ENCODE assay signal across 29 cellular contexts in the genomic region with DNA sequence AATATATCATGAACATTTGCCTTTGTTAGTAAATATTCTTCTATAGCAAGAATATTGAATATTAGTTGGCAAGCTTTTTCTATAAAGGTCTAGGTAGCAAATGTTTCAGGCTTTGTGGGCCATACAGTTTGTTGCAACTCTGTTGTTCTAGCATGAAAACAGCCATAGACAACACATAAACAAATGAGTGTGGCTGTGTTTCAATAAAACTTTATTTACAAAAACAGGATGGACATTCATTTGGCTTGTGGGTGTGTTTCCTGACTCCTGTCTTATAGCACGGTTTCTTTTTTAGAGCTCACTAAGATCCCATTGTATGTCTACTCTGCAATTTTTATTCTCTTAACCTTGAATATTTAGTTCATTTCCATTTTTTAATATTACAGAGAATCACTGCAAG.
"Had no signal": no experiment of that assay in that cellular context is flagged by ENCODE, and none has a peak within 500 bp of the region (broad histone marks: within the 10 kb centered on the region; RNA-seq: fewer than 3 reads in every experiment).

No MANE protein-coding gene starts in this region.

- H3K27me3 ChIP-seq: brain microvascular endothelial cell, esophagus muscularis mucosa, foreskin keratinocyte had no signal

- FAIRE-seq: astrocyte, bronchial epithelial cell had no signal

- H3K9me3 ChIP-seq: esophagus muscularis mucosa, gastrocnemius medialis, heart right ventricle had no signal

- H3K4me1 ChIP-seq: gastrocnemius medialis had no signal

- ATAC-seq: activated CD4-positive, CD25-positive, alpha-beta regulatory T cell treated with anti-CD3 and anti-CD28 coated beads, Interleukin-2, amount 50 U/mL, for 24 hours; activated CD8-positive, alpha-beta T cell treated with anti-CD3 and anti-CD28 coated beads for 36 hours; activated T-cell treated with anti-CD3 and anti-CD28 coated beads, Interleukin-2, amount 50 U/mL, for 4 hours; activated T-helper 17 cell treated with anti-CD3 and anti-CD28 coated beads, Interleukin-2, amount 50 U/mL, for 72 hours; effector memory CD8-positive, alpha-beta T cell; foreskin keratinocyte; gastrocnemius medialis; heart right ventricle had no signal

- H3K27ac ChIP-seq: brain microvascular endothelial cell, esophagus muscularis mucosa, foreskin keratinocyte, gastrocnemius medialis, heart right ventricle, WERI-Rb-1 had no signal

- DNase-seq: activated B cell treated with CpG ODN at 0.5 μM for 24 hours; activated CD4-positive, alpha-beta T cell treated with anti-CD3 and anti-CD28 coated beads for 48 hours; activated CD4-positive, alpha-beta T cell treated with anti-CD3 and anti-CD28 coated beads, Interleukin-2, amount 50 U/mL, for 1 hour; activated CD4-positive, alpha-beta T cell treated with anti-CD3 and anti-CD28 coated beads, Interleukin-2, amount 50 U/mL, for 48 hours; activated CD8-positive, alpha-beta memory T cell treated with anti-CD3 and anti-CD28 coated beads for 24 hours; activated CD8-positive, alpha-beta T cell treated with anti-CD3 and anti-CD28 coated beads for 36 hours; activated effector memory CD4-positive, alpha-beta T cell treated with Interleukin-2 at 50 U/mL for 16 hours; activated gamma-delta T cell treated with Interleukin-2 at 50 U/mL for 16 hours; activated naive CD4-positive, alpha-beta T cell treated with anti-CD3 and anti-CD28 coated beads, Interleukin-2, amount 50 U/mL, for 16 hours; activated naive CD4-positive, alpha-beta T cell treated with Interleukin-2 at 50 U/mL for 16 hours; activated T-cell treated with anti-CD3 and anti-CD28 coated beads, Interleukin-2, amount 50 U/mL, for 4 hours; amniotic stem cell; anterior cingulate cortex; brain microvascular endothelial cell; cortex of kidney; dermis blood vessel endothelial cell; effector CD4-positive, alpha-beta T cell; effector memory CD8-positive, alpha-beta T cell; erythroblast; foreskin keratinocyte; gastrocnemius medialis; heart right ventricle; T1000; WERI-Rb-1 had no signal

- H3K36me3 ChIP-seq: brain microvascular endothelial cell, esophagus muscularis mucosa, gastrocnemius medialis, heart right ventricle, WERI-Rb-1 had no signal

- H3K4me3 ChIP-seq: esophagus muscularis mucosa, gastrocnemius medialis, heart right ventricle had no signal
